ENCODE assay signal across 10 cellular contexts in genomic region chr5:169164481-169164925, GRCh38.
A peak's percentile ranks its signal among the peaks of the same experiment; 100 is the strongest.
DNase-seq lines count a peak whose midpoint lies in the region; ATAC-seq and TF ChIP-seq lines count a peak whose summit lies in the region.
"Had no signal": no experiment of that assay in that cellular context is flagged by ENCODE, and none has a peak within 500 bp of the region (broad histone marks: within the 10 kb centered on the region; RNA-seq: fewer than 3 reads in every experiment).

No MANE protein-coding gene starts in this region.

- H3K9me2 ChIP-seq in PC-3 (replicated peaks; ENCODE audit: low read length): no peaks in the 10 kb centered on the region

- no peaks in the 10 kb centered on the region for H3K36me3 ChIP-seq in PC-3 (ENCODE audit: low read depth, low read length)
- no peaks in the 10 kb centered on the region for H3K36me3 ChIP-seq in ectodermal cell (ENCODE audit: control insufficient read depth, insufficient read depth, low read length)
- no peaks in the 10 kb centered on the region for H3K36me3 ChIP-seq in mesodermal cell (ENCODE audit: control insufficient read depth, insufficient read depth, low read length)

- BruUV-seq in PC-3 (replicated peaks; lab: Mats Ljungman, UMichigan): no TSS peak

- peak overlapping the region; percentile 46 for H3K9ac ChIP-seq in PC-3 (ENCODE audit: low read length)

- H3K27me3 ChIP-seq in PC-3 (ENCODE audit: low read length) (0 out of 2 replicates have a peak, but pooled peaks cover 6% of the 10 kb centered on the region), ectodermal cell (ENCODE audit: control insufficient read depth, insufficient read depth, low read length, poor library complexity, severe bottlenecking) (no peaks in the 10 kb centered on the region)

- H3K9me3 ChIP-seq in PC-3 (ENCODE audit: low read length) (no peaks in the 10 kb centered on the region), ectodermal cell (ENCODE audit: control insufficient read depth, low read length) (no peaks in the 10 kb centered on the region), mesodermal cell (ENCODE audit: control insufficient read depth, low read length) (peaks cover 4% of the 10 kb centered on the region)

- peaks cover 44% of the 10 kb centered on the region for H3K4me1 ChIP-seq in PC-3 (ENCODE audit: insufficient read depth, low read length)
- peaks cover 39% of the 10 kb centered on the region for H3K4me1 ChIP-seq in ectodermal cell (ENCODE audit: control insufficient read depth, insufficient read depth, low read length)
- H3K4me1 ChIP-seq in mesodermal cell (ENCODE audit: control insufficient read depth, insufficient read depth, low read length, poor library complexity, severe bottlenecking): peaks cover 39% of the 10 kb centered on the region

- peak overlapping the region; percentile 28; the same call in 1 of the 2 replicates for H3K4me2 ChIP-seq in PC-3 (ENCODE audit: low read length)

- peak; percentile 80 for DNase-seq in AG10803 (ENCODE audit: low read depth)
- DNase-seq in PC-3: peak; percentile 94
- no peak for DNase-seq in progenitor cell of endocrine pancreas (ENCODE audit: low spot score, unreplicated experiment)
- no peak for DNase-seq in DMS79 treated with DMSO at 0.1 percent for 48 hours (lab: John Stamatoyannopoulos, UW)
- DNase-seq in SHP77 (lab: John Stamatoyannopoulos, UW): no peak
- DNase-seq in NCI-H748 (lab: John Stamatoyannopoulos, UW; ENCODE audit: unreplicated experiment): no peak
- DNase-seq: cortex of kidney, Karpas-422 had no signal

- no peak for TF ChIP-seq CTCF in AG10803 (conservative IDR thresholded peaks at IDR 0.05; ENCODE audit: low read length)
- no peak for TF ChIP-seq CTCF in PC-3 (conservative IDR thresholded peaks at IDR 0.05; ENCODE audit: low read depth, low read length)
- no peak for TF ChIP-seq CTCF in progenitor cell of endocrine pancreas (IDR thresholded peaks at IDR 0.05; ENCODE audit: unreplicated experiment)

- peaks cover 8% of the 10 kb centered on the region for H3K4me1 Mint-ChIP-seq in progenitor cell of endocrine pancreas (ENCODE audit: low read depth)

- H3K27me3 Mint-ChIP-seq in progenitor cell of endocrine pancreas: no peaks in the 10 kb centered on the region

- H3K27ac ChIP-seq in PC-3 (ENCODE audit: low read length) (peak overlapping the region; percentile 93), ectodermal cell (ENCODE audit: insufficient read depth, low read depth, low read length, poor library complexity, severe bottlenecking) (peak overlapping the region; percentile 68), mesodermal cell (ENCODE audit: low read depth, low read length, severe bottlenecking) (peak overlapping the region; percentile 86)

- 14 to 18% methylated on average over 6 of the region's 6 CpGs for WGBS in ectodermal cell, 2 experiments
- 59% methylated on average over 3 to 4 of the region's 6 CpGs for WGBS in mesodermal cell (ENCODE audit: insufficient coverage in 2 of 2), 2 experiments

- no peaks in the 10 kb centered on the region for H3K79me2 ChIP-seq in PC-3 (ENCODE audit: low read length)

- no peak overlapping the region for H2AFZ ChIP-seq in PC-3 (ENCODE audit: low read length)

- H3K4me3 ChIP-seq in AG10803 (ENCODE audit: low read length) (no peak overlapping the region), PC-3 (ENCODE audit: low read length) (no peak overlapping the region), ectodermal cell (ENCODE audit: insufficient read depth, low read depth, low read length) (no peak overlapping the region), mesodermal cell (ENCODE audit: extremely low read depth, insufficient read depth, low read length, poor library complexity, severe bottlenecking) (no peak overlapping the region)

- ATAC-seq in PC-3: peak; percentile 80

- no peaks in the 10 kb centered on the region for H3K9me3 Mint-ChIP-seq in progenitor cell of endocrine pancreas (ENCODE audit: low read depth)

- H3F3A ChIP-seq in PC-3 (ENCODE audit: low read length, unreplicated experiment): peaks cover 4% of the 10 kb centered on the region

- H4K20me1 ChIP-seq in PC-3 (ENCODE audit: low read length): no peaks in the 10 kb centered on the region

- POLR2A ChIA-PET in PC-3 (lab: Charles Lee; ENCODE audit: unreplicated experiment): no interaction called here

- H3K36me3 Mint-ChIP-seq in progenitor cell of endocrine pancreas (ENCODE audit: insufficient read depth): peaks cover 2% of the 10 kb centered on the region

- CTCF ChIA-PET in PC-3 (lab: Charles Lee): no interaction called here

- intact Hi-C loops in PC-3 (cut with micrococcal nuclease): no loop called here

- no peak overlapping the region for H3K27ac Mint-ChIP-seq in progenitor cell of endocrine pancreas

- no peak overlapping the region for H3K4me3 Mint-ChIP-seq in progenitor cell of endocrine pancreas (ENCODE audit: low read depth)

Comparison
In these comparisons a context has a peak if more than half of its experiments do, and no peak if none do; other contexts are left out.
1. DNase-seq: peak in AG10803 (single experiment) and PC-3 (single experiment); none in progenitor cell of endocrine pancreas (single experiment), DMS79 treated with DMSO at 0.1 percent for 48 hours (single experiment), SHP77 (0 of 2) and NCI-H748 (single experiment).
2. Peak in every context shown above with its lines, with median percentiles within 50 percentile points of each other: H3K27ac ChIP-seq.